In the genomic region with DNA sequence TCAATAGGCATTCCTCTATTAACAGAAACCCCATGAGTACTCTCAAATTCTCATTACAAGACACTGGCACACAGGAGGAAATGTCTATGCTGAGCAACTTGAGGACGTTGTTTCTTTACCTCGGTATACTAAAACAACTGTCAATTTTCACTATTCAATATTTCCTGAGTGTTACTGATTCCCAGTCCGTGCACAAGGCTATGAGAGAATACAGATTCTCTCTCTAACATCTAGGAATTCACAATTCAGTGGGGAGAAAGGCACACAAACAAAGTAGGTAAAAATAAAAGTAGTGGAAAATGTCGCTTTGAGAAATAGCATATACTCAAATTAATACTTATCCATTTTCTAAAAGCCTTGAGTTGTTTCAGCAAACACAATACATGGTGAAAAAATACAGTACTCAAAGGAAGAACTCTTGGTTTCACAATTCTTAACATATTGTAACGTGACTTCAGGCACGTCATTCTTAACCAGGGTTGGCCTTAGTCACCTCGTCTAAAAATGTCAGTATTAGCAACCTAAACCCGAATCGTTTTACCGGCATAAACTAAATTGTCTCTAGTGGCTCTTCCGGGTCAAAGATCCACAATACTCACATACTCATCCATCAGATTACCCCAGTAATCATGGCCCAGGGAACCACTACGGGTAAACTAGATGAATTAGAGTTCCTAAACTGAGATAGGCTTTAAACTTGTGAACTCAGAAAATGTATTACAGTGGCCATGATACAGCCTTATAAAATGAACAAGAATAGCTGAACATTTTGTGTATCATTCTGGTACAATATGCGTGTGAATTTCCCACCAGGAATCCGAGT, we compare ENCODE assay signal across 1 cellular context.
TF ChIP-seq lines count a peak whose summit lies in the region.

No MANE protein-coding gene starts in this region.

TF ChIP-seq in GM23338, 12 proteins besides CTCF, POLR2A, EP300 and RAD21:
- TF ChIP-seq, protein P1, sequence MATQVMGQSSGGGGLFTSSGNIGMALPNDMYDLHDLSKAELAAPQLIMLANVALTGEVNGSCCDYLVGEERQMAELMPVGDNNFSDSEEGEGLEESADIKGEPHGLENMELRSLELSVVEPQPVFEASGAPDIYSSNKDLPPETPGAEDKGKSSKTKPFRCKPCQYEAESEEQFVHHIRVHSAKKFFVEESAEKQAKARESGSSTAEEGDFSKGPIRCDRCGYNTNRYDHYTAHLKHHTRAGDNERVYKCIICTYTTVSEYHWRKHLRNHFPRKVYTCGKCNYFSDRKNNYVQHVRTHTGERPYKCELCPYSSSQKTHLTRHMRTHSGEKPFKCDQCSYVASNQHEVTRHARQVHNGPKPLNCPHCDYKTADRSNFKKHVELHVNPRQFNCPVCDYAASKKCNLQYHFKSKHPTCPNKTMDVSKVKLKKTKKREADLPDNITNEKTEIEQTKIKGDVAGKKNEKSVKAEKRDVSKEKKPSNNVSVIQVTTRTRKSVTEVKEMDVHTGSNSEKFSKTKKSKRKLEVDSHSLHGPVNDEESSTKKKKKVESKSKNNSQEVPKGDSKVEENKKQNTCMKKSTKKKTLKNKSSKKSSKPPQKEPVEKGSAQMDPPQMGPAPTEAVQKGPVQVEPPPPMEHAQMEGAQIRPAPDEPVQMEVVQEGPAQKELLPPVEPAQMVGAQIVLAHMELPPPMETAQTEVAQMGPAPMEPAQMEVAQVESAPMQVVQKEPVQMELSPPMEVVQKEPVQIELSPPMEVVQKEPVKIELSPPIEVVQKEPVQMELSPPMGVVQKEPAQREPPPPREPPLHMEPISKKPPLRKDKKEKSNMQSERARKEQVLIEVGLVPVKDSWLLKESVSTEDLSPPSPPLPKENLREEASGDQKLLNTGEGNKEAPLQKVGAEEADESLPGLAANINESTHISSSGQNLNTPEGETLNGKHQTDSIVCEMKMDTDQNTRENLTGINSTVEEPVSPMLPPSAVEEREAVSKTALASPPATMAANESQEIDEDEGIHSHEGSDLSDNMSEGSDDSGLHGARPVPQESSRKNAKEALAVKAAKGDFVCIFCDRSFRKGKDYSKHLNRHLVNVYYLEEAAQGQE (IDR thresholded peaks at IDR 0.05; ENCODE audit: unreplicated experiment): no peak
- TF ChIP-seq ZNF331 (CRISPR knock-in tag; IDR thresholded peaks at IDR 0.05; ENCODE audit: low read depth) (no peak), EZH2phosphoT487 (IDR thresholded peaks at IDR 0.05; ENCODE audit: unreplicated experiment) (no peak), POLR2AphosphoS5 (IDR thresholded peaks at IDR 0.05; ENCODE audit: low read depth) (no peak), STAT1 (IDR thresholded peaks at IDR 0.05; ENCODE audit: unreplicated experiment) (no peak), CREB1 (CRISPR knock-in tag; IDR thresholded peaks at IDR 0.05; ENCODE audit: low read depth) (no peak), EZH2 (IDR thresholded peaks at IDR 0.05; ENCODE audit: low read depth, unreplicated experiment) (no peak), JUNB (IDR thresholded peaks at IDR 0.05; ENCODE audit: unreplicated experiment) (no peak), NANOG (IDR thresholded peaks at IDR 0.05; ENCODE audit: borderline replicate concordance) (no peak), ZNF114 (CRISPR knock-in tag; IDR thresholded peaks at IDR 0.05) (no peak)
- TF ChIP-seq, protein P2, sequence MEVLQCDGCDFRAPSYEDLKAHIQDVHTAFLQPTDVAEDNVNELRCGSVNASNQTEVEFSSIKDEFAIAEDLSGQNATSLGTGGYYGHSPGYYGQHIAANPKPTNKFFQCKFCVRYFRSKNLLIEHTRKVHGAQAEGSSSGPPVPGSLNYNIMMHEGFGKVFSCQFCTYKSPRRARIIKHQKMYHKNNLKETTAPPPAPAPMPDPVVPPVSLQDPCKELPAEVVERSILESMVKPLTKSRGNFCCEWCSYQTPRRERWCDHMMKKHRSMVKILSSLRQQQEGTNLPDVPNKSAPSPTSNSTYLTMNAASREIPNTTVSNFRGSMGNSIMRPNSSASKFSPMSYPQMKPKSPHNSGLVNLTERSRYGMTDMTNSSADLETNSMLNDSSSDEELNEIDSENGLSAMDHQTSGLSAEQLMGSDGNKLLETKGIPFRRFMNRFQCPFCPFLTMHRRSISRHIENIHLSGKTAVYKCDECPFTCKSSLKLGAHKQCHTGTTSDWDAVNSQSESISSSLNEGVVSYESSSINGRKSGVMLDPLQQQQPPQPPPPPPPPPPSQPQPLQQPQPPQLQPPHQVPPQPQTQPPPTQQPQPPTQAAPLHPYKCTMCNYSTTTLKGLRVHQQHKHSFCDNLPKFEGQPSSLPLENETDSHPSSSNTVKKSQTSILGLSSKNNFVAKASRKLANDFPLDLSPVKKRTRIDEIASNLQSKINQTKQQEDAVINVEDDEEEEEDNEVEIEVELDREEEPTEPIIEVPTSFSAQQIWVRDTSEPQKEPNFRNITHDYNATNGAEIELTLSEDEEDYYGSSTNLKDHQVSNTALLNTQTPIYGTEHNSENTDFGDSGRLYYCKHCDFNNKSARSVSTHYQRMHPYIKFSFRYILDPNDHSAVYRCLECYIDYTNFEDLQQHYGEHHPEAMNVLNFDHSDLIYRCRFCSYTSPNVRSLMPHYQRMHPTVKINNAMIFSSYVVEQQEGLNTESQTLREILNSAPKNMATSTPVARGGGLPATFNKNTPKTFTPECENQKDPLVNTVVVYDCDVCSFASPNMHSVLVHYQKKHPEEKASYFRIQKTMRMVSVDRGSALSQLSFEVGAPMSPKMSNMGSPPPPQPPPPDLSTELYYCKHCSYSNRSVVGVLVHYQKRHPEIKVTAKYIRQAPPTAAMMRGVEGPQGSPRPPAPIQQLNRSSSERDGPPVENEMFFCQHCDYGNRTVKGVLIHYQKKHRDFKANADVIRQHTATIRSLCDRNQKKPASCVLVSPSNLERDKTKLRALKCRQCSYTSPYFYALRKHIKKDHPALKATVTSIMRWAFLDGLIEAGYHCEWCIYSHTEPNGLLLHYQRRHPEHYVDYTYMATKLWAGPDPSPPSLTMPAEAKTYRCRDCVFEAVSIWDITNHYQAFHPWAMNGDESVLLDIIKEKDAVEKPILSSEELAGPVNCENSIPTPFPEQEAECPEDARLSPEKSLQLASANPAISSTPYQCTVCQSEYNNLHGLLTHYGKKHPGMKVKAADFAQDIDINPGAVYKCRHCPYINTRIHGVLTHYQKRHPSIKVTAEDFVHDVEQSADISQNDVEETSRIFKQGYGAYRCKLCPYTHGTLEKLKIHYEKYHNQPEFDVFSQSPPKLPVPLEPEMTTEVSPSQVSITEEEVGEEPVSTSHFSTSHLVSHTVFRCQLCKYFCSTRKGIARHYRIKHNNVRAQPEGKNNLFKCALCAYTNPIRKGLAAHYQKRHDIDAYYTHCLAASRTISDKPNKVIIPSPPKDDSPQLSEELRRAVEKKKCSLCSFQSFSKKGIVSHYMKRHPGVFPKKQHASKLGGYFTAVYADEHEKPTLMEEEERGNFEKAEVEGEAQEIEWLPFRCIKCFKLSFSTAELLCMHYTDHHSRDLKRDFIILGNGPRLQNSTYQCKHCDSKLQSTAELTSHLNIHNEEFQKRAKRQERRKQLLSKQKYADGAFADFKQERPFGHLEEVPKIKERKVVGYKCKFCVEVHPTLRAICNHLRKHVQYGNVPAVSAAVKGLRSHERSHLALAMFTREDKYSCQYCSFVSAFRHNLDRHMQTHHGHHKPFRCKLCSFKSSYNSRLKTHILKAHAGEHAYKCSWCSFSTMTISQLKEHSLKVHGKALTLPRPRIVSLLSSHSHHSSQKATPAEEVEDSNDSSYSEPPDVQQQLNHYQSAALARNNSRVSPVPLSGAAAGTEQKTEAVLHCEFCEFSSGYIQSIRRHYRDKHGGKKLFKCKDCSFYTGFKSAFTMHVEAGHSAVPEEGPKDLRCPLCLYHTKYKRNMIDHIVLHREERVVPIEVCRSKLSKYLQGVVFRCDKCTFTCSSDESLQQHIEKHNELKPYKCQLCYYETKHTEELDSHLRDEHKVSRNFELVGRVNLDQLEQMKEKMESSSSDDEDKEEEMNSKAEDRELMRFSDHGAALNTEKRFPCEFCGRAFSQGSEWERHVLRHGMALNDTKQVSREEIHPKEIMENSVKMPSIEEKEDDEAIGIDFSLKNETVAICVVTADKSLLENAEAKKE (CRISPR knock-in tag; IDR thresholded peaks at IDR 0.05): no peak
- TF ChIP-seq, protein P3, sequence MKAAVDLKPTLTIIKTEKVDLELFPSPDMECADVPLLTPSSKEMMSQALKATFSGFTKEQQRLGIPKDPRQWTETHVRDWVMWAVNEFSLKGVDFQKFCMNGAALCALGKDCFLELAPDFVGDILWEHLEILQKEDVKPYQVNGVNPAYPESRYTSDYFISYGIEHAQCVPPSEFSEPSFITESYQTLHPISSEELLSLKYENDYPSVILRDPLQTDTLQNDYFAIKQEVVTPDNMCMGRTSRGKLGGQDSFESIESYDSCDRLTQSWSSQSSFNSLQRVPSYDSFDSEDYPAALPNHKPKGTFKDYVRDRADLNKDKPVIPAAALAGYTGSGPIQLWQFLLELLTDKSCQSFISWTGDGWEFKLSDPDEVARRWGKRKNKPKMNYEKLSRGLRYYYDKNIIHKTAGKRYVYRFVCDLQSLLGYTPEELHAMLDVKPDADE (IDR thresholded peaks at IDR 0.05): no peak
